In the genomic region with DNA sequence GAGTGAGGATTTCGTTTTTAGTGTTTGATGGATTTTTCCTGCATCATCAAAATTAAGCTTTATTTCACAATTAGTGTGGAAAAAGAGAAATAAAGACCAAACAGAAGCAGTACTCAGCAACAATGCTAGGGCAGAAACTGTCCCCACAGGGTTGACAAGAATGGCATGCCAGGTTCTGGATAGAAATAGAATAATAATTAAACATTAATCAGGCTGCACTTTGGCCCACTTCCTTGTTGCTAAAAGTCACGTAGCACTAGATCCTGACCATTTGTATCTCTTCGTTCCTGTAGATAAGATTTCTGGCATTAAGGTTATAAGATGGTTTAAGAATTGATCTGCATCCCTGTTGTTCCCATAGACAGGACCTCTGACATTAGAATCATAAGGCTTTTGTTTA, we compare ENCODE assay signal across 21 cellular contexts. TPM values are rescaled to one million over a fixed set of nuclear protein-coding genes. Genes with fewer than 3 reads are reported as not detected.
"Had no signal": no experiment of that assay in that cellular context is flagged by ENCODE, and none has a peak within 500 bp of the region (broad histone marks: within the 10 kb centered on the region; RNA-seq: fewer than 3 reads in every experiment).

No MANE protein-coding gene starts in this region.

- H3K9me3 ChIP-seq: esophagus squamous epithelium, gastroesophageal sphincter, left lung, lower lobe of right lung, psoas muscle, sigmoid colon, testis, tibial nerve, upper lobe of right lung, vagina had no signal

- H3K36me3 ChIP-seq: esophagus squamous epithelium, gastroesophageal sphincter, left lung, lower lobe of right lung, sigmoid colon, tibial nerve, upper lobe of right lung, vagina had no signal

- H3K4me3 ChIP-seq: esophagus squamous epithelium, gastroesophageal sphincter, left lung, lower lobe of right lung, psoas muscle, sigmoid colon, skin epidermis, testis, tibial nerve, upper lobe of right lung, vagina had no signal

- H3K27me3 ChIP-seq: sigmoid colon, testis, tibial nerve, vagina had no signal

- DNase-seq: cerebellar nuclear complex; esophagus squamous epithelium; foreskin fibroblast; hippocampal formation; kidney glomerular epithelial cell; left lung; lower lobe of right lung; midbrain; naive B cell; psoas muscle; sigmoid colon; stimulated activated CD4-positive, alpha-beta T cell treated with anti-CD3 and anti-CD28 coated beads, Interleukin-2, amount 100 ng/mL, for 48 hours; stimulated activated CD8-positive, alpha-beta memory T cell treated with anti-CD3 and anti-CD28 coated beads, Interleukin-4, amount 100 ng/mL, for 48 hours; stimulated activated naive CD8-positive, alpha-beta T cell treated with anti-CD3 and anti-CD28 coated beads, Interleukin-15, Interleukin-2, amounts not matched to agents 100 U/mL and 50 U/mL, for 24 hours; testis; upper lobe of right lung had no signal

- H3K4me1 ChIP-seq: esophagus squamous epithelium, gastroesophageal sphincter, left lung, lower lobe of right lung, psoas muscle, sigmoid colon, testis, tibial nerve, upper lobe of right lung, vagina had no signal

- ATAC-seq: gastroesophageal sphincter; left lung; lower lobe of right lung; psoas muscle; stimulated activated effector memory CD8-positive, alpha-beta T cell treated with anti-CD3 and anti-CD28 coated beads, Interleukin-12 subunit alpha, Interleukin-12 subunit beta, amount 100 ng/mL, for 72 hours; stimulated activated naive CD8-positive, alpha-beta T cell treated with anti-CD3 and anti-CD28 coated beads, Interleukin-15, Interleukin-2, amounts not matched to agents 100 U/mL and 50 U/mL, for 24 hours; upper lobe of right lung had no signal

- H3K27ac ChIP-seq: esophagus squamous epithelium, gastroesophageal sphincter, left lung, lower lobe of right lung, psoas muscle, sigmoid colon, skin epidermis, testis, tibial nerve, upper lobe of right lung, vagina had no signal

RNA-seq across cellular contexts. Expression of a gene that starts 34.5 kb away (rescaled TPM):
- total RNA-seq: esophagus squamous epithelium, gastroesophageal sphincter, lower lobe of right lung, upper lobe of right lung, vagina had no signal
